ENCODE assay signal across 23 cellular contexts in the genomic region with DNA sequence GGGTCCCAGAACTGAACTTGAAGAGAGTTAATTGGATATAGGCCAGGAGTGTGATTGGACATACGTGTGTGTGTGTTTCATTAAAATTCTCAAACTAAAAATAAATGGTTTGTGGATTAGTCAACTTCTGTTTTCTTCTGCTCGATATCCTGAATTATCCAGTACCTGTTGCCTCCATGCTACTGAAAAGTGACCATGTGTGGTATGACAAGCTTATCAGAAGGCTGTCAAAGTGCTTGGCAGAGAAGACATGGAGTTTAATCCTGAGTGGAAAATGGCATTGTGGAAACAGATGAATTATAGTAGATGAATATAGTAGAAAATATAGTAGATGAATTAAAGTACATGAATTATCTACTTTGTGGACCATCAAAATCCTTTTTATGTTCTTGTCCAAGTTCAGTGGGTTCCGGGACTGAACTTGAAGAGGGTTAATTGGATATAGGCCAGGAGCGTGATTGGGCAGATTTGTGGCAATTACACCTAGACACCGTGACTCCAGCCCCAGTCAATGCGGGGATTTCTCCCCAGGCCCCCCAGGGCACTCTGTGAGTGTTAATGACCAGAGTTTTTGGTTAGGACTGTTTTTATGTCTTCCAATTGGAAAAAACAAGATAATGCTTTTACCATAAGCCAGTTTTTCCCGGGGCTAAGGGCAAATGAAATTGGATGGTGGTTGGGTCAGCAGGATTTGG. TPM values are rescaled to one million over a fixed set of nuclear protein-coding genes. Genes with fewer than 3 reads are reported as not detected.
A peak's percentile ranks its signal among the peaks of the same experiment; 100 is the strongest.
DNase-seq lines count a peak whose midpoint lies in the region; ATAC-seq and TF ChIP-seq lines count a peak whose summit lies in the region.
"Had no signal": no experiment of that assay in that cellular context is flagged by ENCODE, and none has a peak within 500 bp of the region (broad histone marks: within the 10 kb centered on the region; RNA-seq: fewer than 3 reads in every experiment).

No MANE protein-coding gene starts in this region.

- H3K27me3 Mint-ChIP-seq in activated T-helper 2 cell treated with anti-CD3 and anti-CD28 coated beads, Interferon-gamma antibody, Interleukin-2, Interleukin-4, amounts not matched to agents 10 μg/mL and 5 μg/mL and 100 μg/mL, durations not matched to agents 14 hours and 24 hours and 36 hours (ENCODE audit: low read depth): no peaks in the 10 kb centered on the region
- H3K27me3 Mint-ChIP-seq: B cell had no signal

- no peak overlapping the region for H3K4me2 ChIP-seq in osteoblast (ENCODE audit: insufficient read depth, low read length)
- H3K4me2 ChIP-seq: SK-N-SH had no signal

- peak overlapping the region; percentile 12 for H3K27ac Mint-ChIP-seq in activated T-helper 2 cell treated with anti-CD3 and anti-CD28 coated beads, Interferon-gamma antibody, Interleukin-2, Interleukin-4, amounts not matched to agents 10 μg/mL and 5 μg/mL and 100 μg/mL, durations not matched to agents 14 hours and 24 hours and 36 hours
- H3K27ac Mint-ChIP-seq: B cell had no signal

- no peak overlapping the region for H3K4me3 Mint-ChIP-seq in activated T-helper 2 cell treated with anti-CD3 and anti-CD28 coated beads, Interferon-gamma antibody, Interleukin-2, Interleukin-4, amounts not matched to agents 10 μg/mL and 5 μg/mL and 100 μg/mL, durations not matched to agents 14 hours and 24 hours and 36 hours (ENCODE audit: low read depth)
- H3K4me3 Mint-ChIP-seq: B cell had no signal

- H4K20me1 ChIP-seq in osteoblast (ENCODE audit: insufficient read depth, low read length): peaks cover 6% of the 10 kb centered on the region

- H3K36me3 ChIP-seq in right atrium auricular region (no peaks in the 10 kb centered on the region), osteoblast (ENCODE audit: insufficient read depth, low read length) (no peaks in the 10 kb centered on the region)

- peaks cover 85% of the 10 kb centered on the region for H3K36me3 Mint-ChIP-seq in activated T-helper 2 cell treated with anti-CD3 and anti-CD28 coated beads, Interferon-gamma antibody, Interleukin-2, Interleukin-4, amounts not matched to agents 10 μg/mL and 5 μg/mL and 100 μg/mL, durations not matched to agents 14 hours and 24 hours and 36 hours (ENCODE audit: low read depth)

- no peaks in the 10 kb centered on the region for H3K9me3 Mint-ChIP-seq in activated T-helper 2 cell treated with anti-CD3 and anti-CD28 coated beads, Interferon-gamma antibody, Interleukin-2, Interleukin-4, amounts not matched to agents 10 μg/mL and 5 μg/mL and 100 μg/mL, durations not matched to agents 14 hours and 24 hours and 36 hours

- ATAC-seq in Right ventricle myocardium superior (ENCODE audit: poor library complexity): peak; percentile 75
- ATAC-seq: A549 had no signal

- H3K9me3 ChIP-seq in right atrium auricular region (no peaks in the 10 kb centered on the region), osteoblast (ENCODE audit: low read depth, low read length) (no peaks in the 10 kb centered on the region)
- H3K9me3 ChIP-seq: A549, SK-N-SH had no signal

- H3K4me3 ChIP-seq in right atrium auricular region (no peak overlapping the region), osteoblast (ENCODE audit: insufficient read depth, low read length) (no peak overlapping the region)
- H3K4me3 ChIP-seq: A549, GM23248 had no signal

- no peak overlapping the region for H2AFZ ChIP-seq in osteoblast (ENCODE audit: low read length)
- H2AFZ ChIP-seq: GM23248 had no signal

- no peak overlapping the region for H3K27ac ChIP-seq in right atrium auricular region
- no peak overlapping the region for H3K27ac ChIP-seq in osteoblast (ENCODE audit: low read depth, low read length)
- H3K27ac ChIP-seq: GM23248 had no signal

- no peak for TF ChIP-seq CTCF in right atrium auricular region (IDR thresholded peaks at IDR 0.05)
- TF ChIP-seq CTCF in osteoblast (IDR thresholded peaks at IDR 0.05; ENCODE audit: extremely low read depth, low read depth, low read length): no peak

- DNase-seq in Right ventricle myocardium superior: no peak
- no peak for DNase-seq in right atrium auricular region (ENCODE audit: low spot score)
- peak; percentile 74 for DNase-seq in NCI-H1105 treated with DMSO at 0.1 percent for 48 hours (lab: John Stamatoyannopoulos, UW)
- DNase-seq in activated T-helper 2 cell treated with anti-CD3 and anti-CD28 coated beads, Interferon-gamma antibody, Interleukin-2, Interleukin-4, amounts not matched to agents 10 μg/mL and 5 μg/mL and 100 μg/mL, durations not matched to agents 14 hours and 24 hours and 36 hours (ENCODE audit: low spot score): no peak
- DNase-seq in osteoblast (ENCODE audit: insufficient read length, low spot score, missing footprints): peak; percentile 18
- DNase-seq in Kasumi-1 (lab: John Stamatoyannopoulos, UW): no peak
- DNase-seq in midbrain (lab: John Stamatoyannopoulos, UW): no peak
- no peak for DNase-seq in NOMO-1 (lab: John Stamatoyannopoulos, UW; ENCODE audit: unreplicated experiment in 2 of 2)
- DNase-seq: DND-41, GM23248, HCEC 1CT, KG1, MV-4-11, NCI-H1417, NCI-H1694 treated with DMSO at 0.1 percent for 48 hours, NCI-H2081 treated with DMSO at 0.1 percent for 48 hours, NCI-H2227 treated with DMSO at 0.1 percent for 48 hours, NCI-H510A, NCI-H82, SHP77 treated with DMSO at 0.1 percent for 48 hours, SK-N-SH had no signal

- H3K79me2 ChIP-seq in osteoblast (ENCODE audit: insufficient read depth, low read length): peaks cover 78% of the 10 kb centered on the region

- peaks cover 53% of the 10 kb centered on the region for H3K4me1 Mint-ChIP-seq in activated T-helper 2 cell treated with anti-CD3 and anti-CD28 coated beads, Interferon-gamma antibody, Interleukin-2, Interleukin-4, amounts not matched to agents 10 μg/mL and 5 μg/mL and 100 μg/mL, durations not matched to agents 14 hours and 24 hours and 36 hours (ENCODE audit: low read depth)

- H3K27me3 ChIP-seq in right atrium auricular region (no peaks in the 10 kb centered on the region), osteoblast (ENCODE audit: insufficient read depth, low read length) (no peaks in the 10 kb centered on the region)

- H3K4me1 ChIP-seq in right atrium auricular region: peaks cover 0 to 16% of the 10 kb centered on the region in 2 donors
- H3K4me1 ChIP-seq in osteoblast (ENCODE audit: insufficient read depth, low read length): peaks cover 3% of the 10 kb centered on the region

- intact Hi-C loops in Right ventricle myocardium superior (cut with DNase I): no loop called here
- intact Hi-C loops in activated T-helper 2 cell treated with anti-CD3 and anti-CD28 coated beads, Interferon-gamma antibody, Interleukin-2, Interleukin-4, amounts not matched to agents 10 μg/mL and 5 μg/mL and 100 μg/mL, durations not matched to agents 14 hours and 24 hours and 36 hours (cut with micrococcal nuclease): no loop called here

RNA-seq across cellular contexts. Expression of a gene that starts 30.1 kb away (rescaled TPM):
- total RNA-seq in Right ventricle myocardium superior (19.0 TPM), right atrium auricular region (1 to 10 TPM; 3.1 to 3.8 TPM), osteoblast (15.2 and 16.8 TPM in 2 replicates)
- total RNA-seq in activated T-helper 2 cell treated with anti-CD3 and anti-CD28 coated beads, Interferon-gamma antibody, Interleukin-2, Interleukin-4, amounts not matched to agents 10 μg/mL and 5 μg/mL and 100 μg/mL, durations not matched to agents 14 hours and 24 hours and 36 hours: 159 and 166 TPM in 2 replicates

Comparison
In these comparisons a context has a peak if more than half of its experiments do, and no peak if none do; other contexts are left out.
1. DNase-seq: peak in NCI-H1105 treated with DMSO at 0.1 percent for 48 hours (single experiment) and osteoblast (single experiment); none in Right ventricle myocardium superior (single experiment), right atrium auricular region (single experiment), activated T-helper 2 cell treated with anti-CD3 and anti-CD28 coated beads, Interferon-gamma antibody, Interleukin-2, Interleukin-4, amounts not matched to agents 10 μg/mL and 5 μg/mL and 100 μg/mL, durations not matched to agents 14 hours and 24 hours and 36 hours (single experiment), Kasumi-1 (0 of 2), midbrain (single experiment) and NOMO-1 (0 of 2).